9 cellular contexts compared by ENCODE assay signal in the genomic region with DNA sequence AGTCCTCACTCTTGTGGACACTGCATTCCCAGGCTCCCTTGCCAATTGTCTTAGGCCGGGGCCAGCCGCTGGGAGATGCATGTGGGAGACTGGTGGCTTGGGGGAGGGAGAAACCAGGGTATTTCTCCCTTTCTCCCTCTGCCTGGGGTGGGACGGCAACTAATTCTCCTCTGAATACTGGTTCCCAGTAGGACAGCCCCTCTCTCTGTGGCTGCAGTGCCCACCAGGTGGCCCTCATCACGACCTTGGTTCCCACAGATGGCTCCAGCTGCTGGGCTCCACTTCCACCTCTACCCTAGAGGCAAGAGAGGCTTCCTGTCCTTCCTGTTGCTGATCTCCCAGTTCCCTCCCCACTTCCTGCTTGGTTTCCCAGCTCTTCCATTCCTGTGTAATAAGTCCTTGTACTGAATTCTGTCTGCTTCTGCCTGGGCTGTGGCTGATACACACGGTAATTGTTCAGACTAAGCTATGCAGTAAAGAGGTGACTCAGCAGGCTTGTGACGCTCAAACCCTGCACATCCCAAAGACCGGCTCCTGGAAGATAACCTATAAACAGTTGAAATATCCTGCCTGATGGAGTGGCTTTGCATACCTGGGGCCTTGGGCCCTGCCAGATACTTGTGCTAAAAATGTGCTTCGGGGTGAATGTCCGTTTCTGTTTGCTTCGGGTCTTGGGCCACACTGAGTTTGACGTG. TPM values are rescaled to one million over a fixed set of nuclear protein-coding genes. Genes with fewer than 3 reads are reported as not detected.
DNase-seq lines count a peak whose midpoint lies in the region; FAIRE-seq and TF ChIP-seq lines count a peak whose summit lies in the region.
"Had no signal": no experiment of that assay in that cellular context is flagged by ENCODE, and none has a peak within 500 bp of the region (broad histone marks: within the 10 kb centered on the region; RNA-seq: fewer than 3 reads in every experiment).

No MANE protein-coding gene starts in this region.

- H3K27ac ChIP-seq in caudate nucleus (ENCODE audit: low read depth, low read length) = no peak overlapping the region
- H3K27ac ChIP-seq: testis had no signal

- no peaks in the 10 kb centered on the region for H3K9me3 Mint-ChIP-seq in neural crest cell

- DNase-seq in D721Med (ENCODE audit: insufficient read length, low spot score) (no peak), NB4 (ENCODE audit: low read depth) (peak; percentile 26), epithelial cell of esophagus (ENCODE audit: low read depth) (peak; percentile 86), neural crest cell (ENCODE audit: low read depth, low spot score) (no peak), caudate nucleus (lab: John Stamatoyannopoulos, UW) (no peak), NCI-H345 treated with DMSO at 0.1 percent for 48 hours (lab: John Stamatoyannopoulos, UW; ENCODE audit: unreplicated experiment) (no peak), nucleus accumbens (lab: John Stamatoyannopoulos, UW) (no peak), NCI-H1105 (lab: John Stamatoyannopoulos, UW) (no peak)
- DNase-seq: testis had no signal

- no peaks in the 10 kb centered on the region for H3K36me3 Mint-ChIP-seq in neural crest cell (ENCODE audit: low read depth)

- no peak for FAIRE-seq in D721Med (lab: Jason Lieb, UNC)

- H3K27ac Mint-ChIP-seq in neural crest cell (ENCODE audit: unreplicated experiment) = peak overlapping the region; percentile 40

- H3K4me1 Mint-ChIP-seq in neural crest cell = peaks cover 5% of the 10 kb centered on the region

- TF ChIP-seq POLR2A in NB4 (IDR thresholded peaks at IDR 0.05; ENCODE audit: extremely low read depth, insufficient read length) = no peak

- no peak overlapping the region for H3K4me3 ChIP-seq in NB4 (ENCODE audit: low read depth, low read length)
- H3K4me3 ChIP-seq in epithelial cell of esophagus (ENCODE audit: low read length) = no peak overlapping the region
- H3K4me3 ChIP-seq: testis had no signal

- TF ChIP-seq CTCF in D721Med (IDR thresholded peaks at IDR 0.05; ENCODE audit: insufficient read depth, missing control alignments) = peak; percentile 6
- no peak for TF ChIP-seq CTCF in NB4 (IDR thresholded peaks at IDR 0.05; ENCODE audit: low read depth, low read length)
- peak; percentile 16 for TF ChIP-seq CTCF in epithelial cell of esophagus (IDR thresholded peaks at IDR 0.05; ENCODE audit: insufficient read depth, low read depth, low read length, missing control alignments)
- no peak for TF ChIP-seq CTCF in neural crest cell (conservative IDR thresholded peaks at IDR 0.05)

- H3K4me3 Mint-ChIP-seq in neural crest cell = no peak overlapping the region

- no peaks in the 10 kb centered on the region for H3K27me3 Mint-ChIP-seq in neural crest cell (ENCODE audit: low read depth)

RNA-seq across cellular contexts. Expression of a gene that starts 20.4 kb away (rescaled TPM):
- total RNA-seq in neural crest cell = 116 and 122 TPM in 2 replicates

RNA-seq across cellular contexts. Expression of a gene that starts 45.3 kb away (rescaled TPM):
- 314 and 319 TPM in 2 replicates for total RNA-seq in neural crest cell

RNA-seq across cellular contexts. Expression of a gene that starts 49.6 kb away (rescaled TPM):
- total RNA-seq in neural crest cell = 61.2 and 62.9 TPM in 2 replicates

Comparison
In these comparisons a context has a peak if more than half of its experiments do, and no peak if none do; other contexts are left out.
1. DNase-seq: peak in NB4 (single experiment) and epithelial cell of esophagus (single experiment); none in D721Med (single experiment), neural crest cell (single experiment), caudate nucleus (0 of 61), NCI-H345 treated with DMSO at 0.1 percent for 48 hours (single experiment), nucleus accumbens (0 of 56) and NCI-H1105 (single experiment).
2. CTCF ChIP-seq: peak in D721Med (single experiment) and epithelial cell of esophagus (single experiment); none in NB4 (single experiment) and neural crest cell (single experiment).